ENCODE assay signal across 21 cellular contexts in the genomic region with DNA sequence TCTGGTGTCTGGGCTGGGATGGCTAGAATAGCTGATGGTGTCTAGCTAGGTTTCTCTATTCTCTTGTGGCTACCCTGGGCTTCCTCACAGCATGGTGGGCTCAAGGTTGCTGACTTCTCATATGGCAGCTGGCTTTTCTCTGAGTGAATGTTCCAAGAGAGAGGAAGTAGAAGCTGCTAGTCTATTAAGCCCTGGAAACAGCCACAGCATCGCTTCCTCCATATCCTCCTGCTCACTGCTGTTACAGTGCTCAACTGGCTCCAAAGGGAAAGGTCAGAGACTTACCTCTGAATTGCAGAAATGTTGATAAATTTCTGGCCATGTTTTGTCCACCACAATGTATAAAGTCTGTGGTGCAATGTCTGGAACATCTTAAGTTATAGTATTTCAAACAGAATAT.
"Had no signal": no experiment of that assay in that cellular context is flagged by ENCODE, and none has a peak within 500 bp of the region (broad histone marks: within the 10 kb centered on the region; RNA-seq: fewer than 3 reads in every experiment).

No MANE protein-coding gene starts in this region.

- H3K4me1 ChIP-seq: psoas muscle, sigmoid colon, stomach, thyroid gland had no signal

- H3K36me3 ChIP-seq: gastrocnemius medialis, ovary, sigmoid colon, stomach, thyroid gland, vagina had no signal

- H3K27ac ChIP-seq: gastrocnemius medialis, hepatocyte, ovary, psoas muscle, sigmoid colon, stomach, thyroid gland, vagina had no signal

- H2AFZ ChIP-seq: hepatocyte had no signal

- H3K9me3 ChIP-seq: gastrocnemius medialis, ovary, psoas muscle, sigmoid colon, stomach, thyroid gland, vagina had no signal

- ATAC-seq: left lobe of liver; natural killer cell; stimulated activated effector memory CD8-positive, alpha-beta T cell treated with anti-CD3 and anti-CD28 coated beads, Interleukin-12 subunit alpha, Interleukin-12 subunit beta, amount 100 ng/mL, for 72 hours had no signal

- H3K79me2 ChIP-seq: hepatocyte had no signal

- DNase-seq: effector CD8-positive, alpha-beta T cell; endodermal cell; kidney; natural killer cell; occipital lobe; ovary; posterior cingulate gyrus; psoas muscle; right cardiac atrium; sigmoid colon; stimulated activated CD4-positive, alpha-beta T cell treated with anti-CD3 and anti-CD28 coated beads, Interleukin-2, amount 100 ng/mL, for 24 hours; stimulated activated CD4-positive, alpha-beta T cell treated with anti-CD3 and anti-CD28 coated beads, Interleukin-4, amount 100 ng/mL, for 24 hours; stimulated activated naive CD4-positive, alpha-beta T cell treated with Interleukin-2 at 50 U/mL for 16 hours; stomach; thyroid gland; trophoblast cell had no signal

- H3K4me2 ChIP-seq: hepatocyte had no signal

- H3K27me3 ChIP-seq: gastrocnemius medialis, hepatocyte, ovary, sigmoid colon, stomach, thyroid gland, vagina had no signal

- H3K4me3 ChIP-seq: gastrocnemius medialis, hepatocyte, ovary, psoas muscle, sigmoid colon, stomach, thyroid gland, vagina had no signal
